ENCODE assay signal across 8 cellular contexts in the genomic region with DNA sequence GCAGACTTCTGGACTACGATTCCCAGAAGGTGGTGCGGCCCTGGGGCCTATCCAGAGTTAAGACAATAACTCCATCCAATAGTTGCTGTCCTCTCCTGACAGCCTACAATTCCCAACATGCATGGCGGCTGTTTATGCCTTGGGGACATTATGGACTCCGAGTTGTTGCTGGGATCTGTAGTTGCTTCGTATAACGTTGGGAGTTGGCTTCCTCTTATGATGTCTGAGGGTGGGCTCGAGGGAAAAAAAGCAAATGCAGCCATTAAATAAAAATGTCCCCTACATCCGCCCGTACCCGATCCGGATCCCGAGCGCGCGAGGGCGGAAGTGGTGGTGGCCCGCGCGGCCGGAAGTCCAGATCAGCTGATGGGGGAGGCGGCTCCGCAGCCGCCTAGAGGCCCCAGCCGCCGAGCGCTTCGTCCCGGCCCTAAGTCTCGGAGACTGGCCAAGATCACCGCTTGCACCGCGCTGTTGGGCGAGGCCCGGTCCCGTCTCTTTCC. TPM values are rescaled to one million over a fixed set of nuclear protein-coding genes. Genes with fewer than 3 reads are reported as not detected.
DNase-seq lines count a peak whose midpoint lies in the region; ATAC-seq and TF ChIP-seq lines count a peak whose summit lies in the region.

A gene with protein sequence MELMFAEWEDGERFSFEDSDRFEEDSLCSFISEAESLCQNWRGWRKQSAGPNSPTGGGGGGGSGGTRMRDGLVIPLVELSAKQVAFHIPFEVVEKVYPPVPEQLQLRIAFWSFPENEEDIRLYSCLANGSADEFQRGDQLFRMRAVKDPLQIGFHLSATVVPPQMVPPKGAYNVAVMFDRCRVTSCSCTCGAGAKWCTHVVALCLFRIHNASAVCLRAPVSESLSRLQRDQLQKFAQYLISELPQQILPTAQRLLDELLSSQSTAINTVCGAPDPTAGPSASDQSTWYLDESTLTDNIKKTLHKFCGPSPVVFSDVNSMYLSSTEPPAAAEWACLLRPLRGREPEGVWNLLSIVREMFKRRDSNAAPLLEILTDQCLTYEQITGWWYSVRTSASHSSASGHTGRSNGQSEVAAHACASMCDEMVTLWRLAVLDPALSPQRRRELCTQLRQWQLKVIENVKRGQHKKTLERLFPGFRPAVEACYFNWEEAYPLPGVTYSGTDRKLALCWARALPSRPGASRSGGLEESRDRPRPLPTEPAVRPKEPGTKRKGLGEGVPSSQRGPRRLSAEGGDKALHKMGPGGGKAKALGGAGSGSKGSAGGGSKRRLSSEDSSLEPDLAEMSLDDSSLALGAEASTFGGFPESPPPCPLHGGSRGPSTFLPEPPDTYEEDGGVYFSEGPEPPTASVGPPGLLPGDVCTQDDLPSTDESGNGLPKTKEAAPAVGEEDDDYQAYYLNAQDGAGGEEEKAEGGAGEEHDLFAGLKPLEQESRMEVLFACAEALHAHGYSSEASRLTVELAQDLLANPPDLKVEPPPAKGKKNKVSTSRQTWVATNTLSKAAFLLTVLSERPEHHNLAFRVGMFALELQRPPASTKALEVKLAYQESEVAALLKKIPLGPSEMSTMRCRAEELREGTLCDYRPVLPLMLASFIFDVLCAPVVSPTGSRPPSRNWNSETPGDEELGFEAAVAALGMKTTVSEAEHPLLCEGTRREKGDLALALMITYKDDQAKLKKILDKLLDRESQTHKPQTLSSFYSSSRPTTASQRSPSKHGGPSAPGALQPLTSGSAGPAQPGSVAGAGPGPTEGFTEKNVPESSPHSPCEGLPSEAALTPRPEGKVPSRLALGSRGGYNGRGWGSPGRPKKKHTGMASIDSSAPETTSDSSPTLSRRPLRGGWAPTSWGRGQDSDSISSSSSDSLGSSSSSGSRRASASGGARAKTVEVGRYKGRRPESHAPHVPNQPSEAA (N-terminal part only) (plus strand): TSS at position 386 of the 500 bp plus-strand sequence. CDS start 273 bp downstream, outside the sequence.

- peak within 1 kb of the TSS; percentile 80 for H3K4me3 ChIP-seq in PC-3 (ENCODE audit: low read length)
- peak within 1 kb of the TSS; percentile 88 for H3K4me3 ChIP-seq in epithelial cell of esophagus (ENCODE audit: low read length)
- H3K4me3 ChIP-seq in mononuclear cell (ENCODE audit: low read length) = peak within 1 kb of the TSS; percentile 82

- H3K79me2 ChIP-seq in PC-3 (ENCODE audit: low read length) = peaks cover 76% of the 10 kb centered on the region

- H3K4me1 ChIP-seq in PC-3 (ENCODE audit: insufficient read depth, low read length) (peaks cover 38% of the 10 kb centered on the region), mononuclear cell (ENCODE audit: insufficient read depth, low read length) (peaks cover 58% of the 10 kb centered on the region)

- CTCF ChIA-PET in PC-3 (lab: Charles Lee) = no interaction called here

- H3K9ac ChIP-seq in PC-3 (ENCODE audit: low read length) = peak within 1 kb of the TSS; percentile 69

- no TSS peak for BruUV-seq in PC-3 (replicated peaks; lab: Mats Ljungman, UMichigan)

- H3K36me3 ChIP-seq in PC-3 (ENCODE audit: low read depth, low read length) = peaks cover 11% of the 10 kb centered on the region

- DNase-seq in DMS114 treated with DMSO at 0.1 percent for 48 hours (lab: John Stamatoyannopoulos, UW; ENCODE audit: unreplicated experiment) (peak; percentile 96), PC-3 (peak; percentile 100), activated T-cell treated with anti-CD3 and anti-CD28 coated beads for 48 hours (ENCODE audit: low read depth) (peak; percentile 80), epithelial cell of esophagus (ENCODE audit: low read depth) (peak; percentile 95)
- peak; percentile 64 to 72 for DNase-seq in stimulated activated CD8-positive, alpha-beta memory T cell treated with anti-CD3 and anti-CD28 coated beads, Interleukin-4, amount 100 ng/mL, for 1 hour (ENCODE audit: low read depth in 2 of 2, low spot score in 1 of 2)

- intact Hi-C loops in PC-3 (cut with micrococcal nuclease) = loop anchor here (1.0 to 5.0 kb wide), 5 partner anchors 12 to 133 kb away; a partner anchor contains a TSS

- POLR2A ChIA-PET in PC-3 (lab: Charles Lee; ENCODE audit: unreplicated experiment) = interaction anchor here (0.6 to 1.2 kb wide), 2 partner anchors 103 to 159 kb away, joined by 5 to 7 read pairs; no protein-coding TSS in a partner anchor

- ATAC-seq in GM21576 (IDR thresholded peaks at IDR 0.05; ENCODE audit: unreplicated experiment) (peak; percentile 69), PC-3 (peak; percentile 81)

- H2AFZ ChIP-seq in PC-3 (ENCODE audit: low read length) = peak within 1 kb of the TSS; percentile 80

- H3F3A ChIP-seq in PC-3 (ENCODE audit: low read length, unreplicated experiment) = no peaks in the 10 kb centered on the region

- peak within 1 kb of the TSS; percentile 36 for H3K27ac ChIP-seq in PC-3 (ENCODE audit: low read length)

- TF ChIP-seq RAD21 in Ishikawa (IDR thresholded peaks at IDR 0.05; ENCODE audit: low read depth) = no peak

- H3K27me3 ChIP-seq in PC-3 (ENCODE audit: low read length) (no peaks in the 10 kb centered on the region), mononuclear cell (ENCODE audit: insufficient read depth, low read length) (no peaks in the 10 kb centered on the region)

- H3K9me3 ChIP-seq in PC-3 (ENCODE audit: low read length) (no peaks in the 10 kb centered on the region), mononuclear cell (ENCODE audit: low read depth, low read length) (no peaks in the 10 kb centered on the region)

- H4K20me1 ChIP-seq in PC-3 (ENCODE audit: low read length) = 0 out of 2 replicates have a peak, but pooled peaks cover 11% of the 10 kb centered on the region

- peak within 1 kb of the TSS; percentile 85 for H3K4me2 ChIP-seq in PC-3 (ENCODE audit: low read length)

- peak; percentile 30; the same call in 1 of the 2 replicates for TF ChIP-seq EP300 in Ishikawa (IDR thresholded peaks at IDR 0.05; ENCODE audit: borderline replicate concordance)

- TF ChIP-seq CTCF in PC-3 (conservative IDR thresholded peaks at IDR 0.05; ENCODE audit: low read depth, low read length) (no peak), epithelial cell of esophagus (IDR thresholded peaks at IDR 0.05; ENCODE audit: insufficient read depth, low read depth, low read length, missing control alignments) (no peak)

- no peaks in the 10 kb centered on the region for H3K9me2 ChIP-seq in PC-3 (replicated peaks; ENCODE audit: low read length)

TF ChIP-seq in Ishikawa, 13 proteins besides CTCF, POLR2A, EP300 and RAD21:
- TF ChIP-seq, protein P1, sequence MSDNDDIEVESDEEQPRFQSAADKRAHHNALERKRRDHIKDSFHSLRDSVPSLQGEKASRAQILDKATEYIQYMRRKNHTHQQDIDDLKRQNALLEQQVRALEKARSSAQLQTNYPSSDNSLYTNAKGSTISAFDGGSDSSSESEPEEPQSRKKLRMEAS (IDR thresholded peaks at IDR 0.05) = peak; percentile 82
- TF ChIP-seq CREB1 (IDR thresholded peaks at IDR 0.05; ENCODE audit: low read depth) = no peak
- TF ChIP-seq, protein P2, sequence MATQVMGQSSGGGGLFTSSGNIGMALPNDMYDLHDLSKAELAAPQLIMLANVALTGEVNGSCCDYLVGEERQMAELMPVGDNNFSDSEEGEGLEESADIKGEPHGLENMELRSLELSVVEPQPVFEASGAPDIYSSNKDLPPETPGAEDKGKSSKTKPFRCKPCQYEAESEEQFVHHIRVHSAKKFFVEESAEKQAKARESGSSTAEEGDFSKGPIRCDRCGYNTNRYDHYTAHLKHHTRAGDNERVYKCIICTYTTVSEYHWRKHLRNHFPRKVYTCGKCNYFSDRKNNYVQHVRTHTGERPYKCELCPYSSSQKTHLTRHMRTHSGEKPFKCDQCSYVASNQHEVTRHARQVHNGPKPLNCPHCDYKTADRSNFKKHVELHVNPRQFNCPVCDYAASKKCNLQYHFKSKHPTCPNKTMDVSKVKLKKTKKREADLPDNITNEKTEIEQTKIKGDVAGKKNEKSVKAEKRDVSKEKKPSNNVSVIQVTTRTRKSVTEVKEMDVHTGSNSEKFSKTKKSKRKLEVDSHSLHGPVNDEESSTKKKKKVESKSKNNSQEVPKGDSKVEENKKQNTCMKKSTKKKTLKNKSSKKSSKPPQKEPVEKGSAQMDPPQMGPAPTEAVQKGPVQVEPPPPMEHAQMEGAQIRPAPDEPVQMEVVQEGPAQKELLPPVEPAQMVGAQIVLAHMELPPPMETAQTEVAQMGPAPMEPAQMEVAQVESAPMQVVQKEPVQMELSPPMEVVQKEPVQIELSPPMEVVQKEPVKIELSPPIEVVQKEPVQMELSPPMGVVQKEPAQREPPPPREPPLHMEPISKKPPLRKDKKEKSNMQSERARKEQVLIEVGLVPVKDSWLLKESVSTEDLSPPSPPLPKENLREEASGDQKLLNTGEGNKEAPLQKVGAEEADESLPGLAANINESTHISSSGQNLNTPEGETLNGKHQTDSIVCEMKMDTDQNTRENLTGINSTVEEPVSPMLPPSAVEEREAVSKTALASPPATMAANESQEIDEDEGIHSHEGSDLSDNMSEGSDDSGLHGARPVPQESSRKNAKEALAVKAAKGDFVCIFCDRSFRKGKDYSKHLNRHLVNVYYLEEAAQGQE (IDR thresholded peaks at IDR 0.05; ENCODE audit: low read depth) = no peak
- TF ChIP-seq TAF1 (IDR thresholded peaks at IDR 0.05; ENCODE audit: low read depth) = peak; percentile 85
- TF ChIP-seq CEBPB (IDR thresholded peaks at IDR 0.05) = no peak
- peak; percentile 84 for TF ChIP-seq TCF12 (IDR thresholded peaks at IDR 0.05; ENCODE audit: low read depth)
- peak; percentile 36; the same call in 1 of the 2 replicates for TF ChIP-seq TEAD4 (IDR thresholded peaks at IDR 0.05)
- TF ChIP-seq, protein P3, sequence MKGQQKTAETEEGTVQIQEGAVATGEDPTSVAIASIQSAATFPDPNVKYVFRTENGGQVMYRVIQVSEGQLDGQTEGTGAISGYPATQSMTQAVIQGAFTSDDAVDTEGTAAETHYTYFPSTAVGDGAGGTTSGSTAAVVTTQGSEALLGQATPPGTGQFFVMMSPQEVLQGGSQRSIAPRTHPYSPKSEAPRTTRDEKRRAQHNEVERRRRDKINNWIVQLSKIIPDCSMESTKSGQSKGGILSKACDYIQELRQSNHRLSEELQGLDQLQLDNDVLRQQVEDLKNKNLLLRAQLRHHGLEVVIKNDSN (IDR thresholded peaks at IDR 0.05) = peak; percentile 91
- no peak for TF ChIP-seq ZBTB7A (IDR thresholded peaks at IDR 0.05; ENCODE audit: low read depth)
- peak; percentile 27; the same call in 1 of the 2 replicates for TF ChIP-seq EGR1 (IDR thresholded peaks at IDR 0.05)
- no peak for TF ChIP-seq FOXM1 (IDR thresholded peaks at IDR 0.05; ENCODE audit: borderline replicate concordance, low read depth)
- TF ChIP-seq NFIC (IDR thresholded peaks at IDR 0.05) = peak; percentile 37
- peak; percentile 92 for TF ChIP-seq YY1 (IDR thresholded peaks at IDR 0.05; ENCODE audit: low read depth)

RNA-seq across cellular contexts. Expression of the gene that starts here (rescaled TPM):
- total RNA-seq in PC-3 (2014; rRNA removed) (152 and 173 TPM in 2 replicates), mononuclear cell (30.7 TPM)

Comparison
In these comparisons a context has a peak if more than half of its experiments do, and no peak if none do; other contexts are left out.
1. Peak in every context shown above with its lines: DNase-seq, ATAC-seq, H3K4me3 ChIP-seq and H3K27ac ChIP-seq.